In the genomic region with DNA sequence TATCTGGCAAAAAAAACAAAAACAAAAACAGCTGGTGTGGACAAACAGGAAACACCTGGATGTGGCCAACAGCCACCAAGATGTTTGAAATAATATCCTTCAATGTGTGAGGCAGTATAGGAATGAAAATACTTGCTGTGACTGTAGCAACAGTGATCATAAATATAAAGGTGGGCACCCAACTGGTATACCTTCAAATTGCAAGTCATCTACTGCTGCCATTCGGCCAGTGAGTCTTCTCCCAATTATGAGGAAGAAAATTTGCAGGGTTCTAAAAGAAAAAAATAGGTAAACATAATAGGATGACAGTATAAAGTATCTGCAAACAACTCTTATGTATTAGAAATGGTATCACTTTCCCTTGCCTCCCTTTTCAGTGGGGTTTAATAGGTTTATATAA, we compare ENCODE assay signal across 8 cellular contexts. TPM values are rescaled to one million over a fixed set of nuclear protein-coding genes. Genes with fewer than 3 reads are reported as not detected.
A peak's percentile ranks its signal among the peaks of the same experiment; 100 is the strongest.
DNase-seq lines count a peak whose midpoint lies in the region; ATAC-seq and TF ChIP-seq lines count a peak whose summit lies in the region.

No MANE protein-coding gene starts in this region.

- peak overlapping the region; percentile 42 for H3K9ac ChIP-seq in endocrine pancreas (ENCODE audit: control insufficient read depth, insufficient read depth, low read length)

- peak overlapping the region; percentile 60 for H3K27ac ChIP-seq in CD8-positive, alpha-beta memory T cell (ENCODE audit: low read depth, low read length)
- peak overlapping the region; percentile 81 for H3K27ac ChIP-seq in PC-9

- peak overlapping the region; percentile 40 to 98 (median 91) for H3K27ac Mint-ChIP-seq in CD8-positive, alpha-beta memory T cell
- H3K27ac Mint-ChIP-seq in osteocyte (ENCODE audit: unreplicated experiment) = no peak overlapping the region

- no peaks in the 10 kb centered on the region for H3K27me3 ChIP-seq in CD8-positive, alpha-beta memory T cell (ENCODE audit: insufficient read depth, low read length, poor library complexity, severe bottlenecking)
- no peaks in the 10 kb centered on the region for H3K27me3 ChIP-seq in PC-9 (ENCODE audit: insufficient read depth, low read depth)
- no peaks in the 10 kb centered on the region for H3K27me3 ChIP-seq in endocrine pancreas (ENCODE audit: control insufficient read depth, insufficient read depth, low read length)

- peaks cover 14% of the 10 kb centered on the region; the same call in 1 of the 2 replicates for H3F3A ChIP-seq in PC-9 (ENCODE audit: insufficient read depth, low read depth)

- H3K4me3 Mint-ChIP-seq in CD8-positive, alpha-beta memory T cell = peak overlapping the region; percentile 84 to 100 (median 97)
- H3K4me3 Mint-ChIP-seq in osteocyte (ENCODE audit: unreplicated experiment) = peak overlapping the region; percentile 94

- no peaks in the 10 kb centered on the region for H3K9me3 Mint-ChIP-seq in CD8-positive, alpha-beta memory T cell
- no peaks in the 10 kb centered on the region for H3K9me3 Mint-ChIP-seq in osteocyte (ENCODE audit: unreplicated experiment)

- peaks cover 0 to 41% (median 14%) of the 10 kb centered on the region in 3 donors for H3K36me3 Mint-ChIP-seq in CD8-positive, alpha-beta memory T cell
- peaks cover 14% of the 10 kb centered on the region for H3K36me3 Mint-ChIP-seq in osteocyte (ENCODE audit: unreplicated experiment)

- CTCF ChIA-PET in CD8-positive, alpha-beta memory T cell (lab: Charles Lee) = interaction anchor here (3.0 kb wide), 1 partner anchor 56 kb away, joined by 13 read pairs; the partner anchor contains the start of genes IFT25 and LRRC42
- CTCF ChIA-PET in PC-9 (lab: Charles Lee) = no interaction called here

- peaks cover 40 to 62% (median 57%) of the 10 kb centered on the region in 3 donors for H3K4me1 Mint-ChIP-seq in CD8-positive, alpha-beta memory T cell
- peaks cover 16% of the 10 kb centered on the region for H3K4me1 Mint-ChIP-seq in osteocyte (ENCODE audit: unreplicated experiment)

- H3K4me2 ChIP-seq in PC-9 = peak overlapping the region; percentile 91

- peaks cover 6% of the 10 kb centered on the region for H3K79me2 ChIP-seq in PC-9 (ENCODE audit: low read depth)

- peaks cover 19% of the 10 kb centered on the region for H3K4me1 ChIP-seq in CD8-positive, alpha-beta memory T cell (ENCODE audit: insufficient read depth, low read length)
- H3K4me1 ChIP-seq in PC-9 (replicated peaks; ENCODE audit: insufficient read depth) (peaks cover 25% of the 10 kb centered on the region), endocrine pancreas (ENCODE audit: control insufficient read depth, insufficient read depth, low read length) (peaks cover 10% of the 10 kb centered on the region)

- TF ChIP-seq CTCF in PC-9 (conservative IDR thresholded peaks at IDR 0.05) (no peak), osteocyte (IDR thresholded peaks at IDR 0.05) (no peak)

- no TSS peak for BruUV-seq in PC-9 (replicated peaks; lab: Mats Ljungman, UMichigan)

- H3K4me3 ChIP-seq in CD8-positive, alpha-beta memory T cell (ENCODE audit: low read length) = peak overlapping the region; percentile 84
- peak overlapping the region; percentile 83 for H3K4me3 ChIP-seq in PC-9
- peak overlapping the region; percentile 79 for H3K4me3 ChIP-seq in endocrine pancreas (ENCODE audit: control insufficient read depth, insufficient read depth, low read length)

- ATAC-seq in GM21825 (IDR thresholded peaks at IDR 0.05; ENCODE audit: unreplicated experiment) (no peak), GM19397 (IDR thresholded peaks at IDR 0.05; ENCODE audit: unreplicated experiment) (no peak)

- peaks cover 0 to 1% of the 10 kb centered on the region in 2 donors for H3K27me3 Mint-ChIP-seq in CD8-positive, alpha-beta memory T cell
- no peaks in the 10 kb centered on the region for H3K27me3 Mint-ChIP-seq in osteocyte (ENCODE audit: unreplicated experiment)

- H2AFZ ChIP-seq in PC-9 = no peak overlapping the region

- no peaks in the 10 kb centered on the region for H3K9me3 ChIP-seq in CD8-positive, alpha-beta memory T cell (ENCODE audit: low read length)
- H3K9me3 ChIP-seq in PC-9 (ENCODE audit: insufficient read depth, low read depth) (0 out of 2 replicates have a peak, but pooled peaks cover 3% of the 10 kb centered on the region), endocrine pancreas (ENCODE audit: control insufficient read depth, low read length) (no peaks in the 10 kb centered on the region)

- no peaks in the 10 kb centered on the region for H3K36me3 ChIP-seq in CD8-positive, alpha-beta memory T cell (ENCODE audit: insufficient read depth, low read length)
- H3K36me3 ChIP-seq in PC-9 (ENCODE audit: low read depth) (no peaks in the 10 kb centered on the region), endocrine pancreas (ENCODE audit: control insufficient read depth, insufficient read depth, low read length) (no peaks in the 10 kb centered on the region)

- no peak for DNase-seq in CD8-positive, alpha-beta memory T cell
- DNase-seq in PC-9 = peak in 1 of 2 experiments; percentile 56
- no peak for DNase-seq in osteocyte (ENCODE audit: extremely low spot score, unreplicated experiment)
- DNase-seq in NCI-H2227 (lab: John Stamatoyannopoulos, UW; ENCODE audit: unreplicated experiment) = no peak
- DNase-seq in NCI-H82 treated with DMSO at 0.1 percent for 48 hours (lab: John Stamatoyannopoulos, UW; ENCODE audit: unreplicated experiment) = no peak

- POLR2A ChIA-PET in CD8-positive, alpha-beta memory T cell (lab: Charles Lee) = interaction anchor here (1.1 kb wide), 1 partner anchor 61 kb away, joined by 4 read pairs; no protein-coding TSS in a partner anchor
- POLR2A ChIA-PET in PC-9 (lab: Charles Lee; ENCODE audit: unreplicated experiment) = interaction anchor here (0.5 kb wide), 2 partner anchors 17 to 53 kb away, joined by 4 to 12 read pairs; no protein-coding TSS in a partner anchor

- no peaks in the 10 kb centered on the region for H3K9me2 ChIP-seq in PC-9 (ENCODE audit: insufficient read depth)

- H4K20me1 ChIP-seq in PC-9 (ENCODE audit: insufficient read depth) = no peaks in the 10 kb centered on the region

- intact Hi-C loops in PC-9 (cut with micrococcal nuclease; ENCODE audit: unreplicated experiment) = loop anchor here (2.0 kb wide), 1 partner anchor 68 kb away; no protein-coding TSS in a partner anchor

RNA-seq across cellular contexts. Expression of gene YIPF1, which starts 0.9 kb away (rescaled TPM):
- 10 to 100 TPM; 17.2 to 17.4 TPM for total RNA-seq in CD8-positive, alpha-beta memory T cell
- polyA plus RNA-seq in CD8-positive, alpha-beta memory T cell = 30.7 TPM
- 23.3 and 26.1 TPM in 2 replicates for total RNA-seq in PC-9 (2021)
- total RNA-seq in osteocyte = 25.3 and 25.6 TPM in 2 replicates

RNA-seq across cellular contexts. Expression of gene DIO1, which starts 5.3 kb away (rescaled TPM):
- not detected for total RNA-seq in CD8-positive, alpha-beta memory T cell
- polyA plus RNA-seq in CD8-positive, alpha-beta memory T cell = not detected
- not detected in 2 replicates for total RNA-seq in PC-9 (2021)
- not detected in 2 replicates for total RNA-seq in osteocyte

RNA-seq across cellular contexts. Expression of gene NDC1, which starts 50.6 kb away (rescaled TPM):
- 10 to 100 TPM; 38.8 to 40.3 TPM for total RNA-seq in CD8-positive, alpha-beta memory T cell
- 6.4 TPM for polyA plus RNA-seq in CD8-positive, alpha-beta memory T cell
- total RNA-seq in PC-9 (2021) (29.7 and 47.6 TPM in 2 replicates), osteocyte (9.8 and 10.7 TPM in 2 replicates)

RNA-seq across cellular contexts. Expression of gene IFT25, which starts 56.8 kb away (rescaled TPM):
- total RNA-seq in CD8-positive, alpha-beta memory T cell = 10 to 100 TPM; 57.2 to 57.8 TPM
- polyA plus RNA-seq in CD8-positive, alpha-beta memory T cell = 59.9 TPM
- total RNA-seq in PC-9 (2021) (98.8 and 128 TPM in 2 replicates), osteocyte (29.2 and 29.9 TPM in 2 replicates)

RNA-seq across cellular contexts. Expression of gene LRRC42, which starts 57.4 kb away (rescaled TPM):
- 10 to 100 TPM; 23.6 to 25.7 TPM for total RNA-seq in CD8-positive, alpha-beta memory T cell
- 8.3 TPM for polyA plus RNA-seq in CD8-positive, alpha-beta memory T cell
- 78.7 and 82.7 TPM in 2 replicates for total RNA-seq in PC-9 (2021)
- 30.1 and 32.8 TPM in 2 replicates for total RNA-seq in osteocyte
